Comparison of ENCODE assay signal across 13 cellular contexts in genomic region chr6:44738652-44739141, GRCh38.
DNase-seq lines count a peak whose midpoint lies in the region; ATAC-seq, FAIRE-seq and TF ChIP-seq lines count a peak whose summit lies in the region.
"Had no signal": no experiment of that assay in that cellular context is flagged by ENCODE, and none has a peak within 500 bp of the region (broad histone marks: within the 10 kb centered on the region; RNA-seq: fewer than 3 reads in every experiment).

No MANE protein-coding gene starts in this region.

- no peak for FAIRE-seq in D721Med (lab: Jason Lieb, UNC)

- intact Hi-C loops in psoas muscle (cut with DNase I), result no loop called here

- WGBS in psoas muscle, 3 donors, result 84 to 85% (median 84%) methylated on average over 8 of the region's 8 CpGs

- peaks cover 8% of the 10 kb centered on the region for H3K4me1 ChIP-seq in fibroblast of lung (ENCODE audit: control insufficient read depth, extremely low read depth, insufficient read depth, low read length)
- H3K4me1 ChIP-seq in psoas muscle, result no peaks in the 10 kb centered on the region
- H3K4me1 ChIP-seq: HAP-1, uterus had no signal

- TF ChIP-seq CTCF in fibroblast of lung (conservative IDR thresholded peaks at IDR 0.05 in 1 of 2, IDR thresholded peaks at IDR 0.05 in 1 of 2; ENCODE audit: low read depth in 1 of 2, low read length in 2 of 2), result no peak
- TF ChIP-seq CTCF in psoas muscle (IDR thresholded peaks at IDR 0.05), result no peak
- TF ChIP-seq CTCF in D721Med (IDR thresholded peaks at IDR 0.05; ENCODE audit: insufficient read depth, missing control alignments), result no peak

- DNase-seq in fibroblast of lung (ENCODE audit: low read depth in 2 of 2) (peak; percentile 29 to 77), psoas muscle (peak; percentile 37 to 57), NCI-H1105 treated with DMSO at 0.1 percent for 48 hours (lab: John Stamatoyannopoulos, UW) (no peak), D721Med (ENCODE audit: insufficient read length, low spot score) (no peak), T-helper 9 cell (no peak)
- DNase-seq: left ventricle myocardium superior had no signal

- H3K9me3 ChIP-seq in fibroblast of lung (ENCODE audit: control insufficient read depth, insufficient read depth, low read depth, low read length) (no peaks in the 10 kb centered on the region), psoas muscle (no peaks in the 10 kb centered on the region)
- H3K9me3 ChIP-seq: HAP-1, uterus had no signal

- H4K20me1 ChIP-seq in fibroblast of lung (ENCODE audit: control insufficient read depth, extremely low read depth, insufficient read depth, low read length), result no peaks in the 10 kb centered on the region

- peak; percentile 49 for ATAC-seq in GM18511 (IDR thresholded peaks at IDR 0.05; ENCODE audit: unreplicated experiment)
- peak; percentile 34 for ATAC-seq in HG03460 (IDR thresholded peaks at IDR 0.05; ENCODE audit: unreplicated experiment)
- peak in 3 of 4 donors; percentile 33 to 57 (median 47) for ATAC-seq in psoas muscle
- no peak for ATAC-seq in esophagus mucosa
- ATAC-seq: left ventricle myocardium superior had no signal

- H3K79me2 ChIP-seq in fibroblast of lung (ENCODE audit: control insufficient read depth, insufficient read depth, low read length), result no peaks in the 10 kb centered on the region

- no peak overlapping the region for H3K4me2 ChIP-seq in fibroblast of lung (ENCODE audit: extremely low read depth, insufficient read depth, low read length)
- H3K4me2 ChIP-seq: KMS-11 had no signal

- no peak overlapping the region for H3K9ac ChIP-seq in fibroblast of lung (ENCODE audit: insufficient read depth, low read length)
- H3K9ac ChIP-seq: KMS-11 had no signal

- H3K27ac ChIP-seq in fibroblast of lung (ENCODE audit: insufficient read depth, low read length) (no peak overlapping the region), psoas muscle (no peak overlapping the region)
- H3K27ac ChIP-seq: KMS-11, RWPE1, uterus had no signal

- H3K36me3 ChIP-seq in fibroblast of lung (ENCODE audit: control insufficient read depth, insufficient read depth, low read length), result no peaks in the 10 kb centered on the region
- no peaks in the 10 kb centered on the region for H3K36me3 ChIP-seq in psoas muscle (ENCODE audit: insufficient read depth in 1 of 2, low read depth in 1 of 2)
- H3K36me3 ChIP-seq: HAP-1, uterus had no signal

- peaks cover under 1% of the 10 kb centered on the region for H3K27me3 ChIP-seq in fibroblast of lung (ENCODE audit: control insufficient read depth, insufficient read depth, low read length)
- peaks cover 0 to 2% (median 0%) of the 10 kb centered on the region in 3 donors for H3K27me3 ChIP-seq in psoas muscle (ENCODE audit: insufficient read depth in 3 of 3, low read length in 2 of 3)
- H3K27me3 ChIP-seq: uterus had no signal

- H3K4me3 ChIP-seq in fibroblast of lung (replicated peaks in 1 of 4; ENCODE audit: control extremely low read depth in 1 of 4, insufficient read depth in 1 of 4, low read depth in 3 of 4, low read length in 4 of 4) (no peak overlapping the region), psoas muscle (no peak overlapping the region)
- H3K4me3 ChIP-seq: HAP-1, uterus had no signal

- H2AFZ ChIP-seq in fibroblast of lung (ENCODE audit: low read length), result no peak overlapping the region

Comparison
In these comparisons a context has a peak if more than half of its experiments do, and no peak if none do; other contexts are left out.
1. DNase-seq: peak in fibroblast of lung (2 of 2) and psoas muscle (2 of 2); none in NCI-H1105 treated with DMSO at 0.1 percent for 48 hours (single experiment), D721Med (single experiment) and T-helper 9 cell (single experiment).